In the genomic region with DNA sequence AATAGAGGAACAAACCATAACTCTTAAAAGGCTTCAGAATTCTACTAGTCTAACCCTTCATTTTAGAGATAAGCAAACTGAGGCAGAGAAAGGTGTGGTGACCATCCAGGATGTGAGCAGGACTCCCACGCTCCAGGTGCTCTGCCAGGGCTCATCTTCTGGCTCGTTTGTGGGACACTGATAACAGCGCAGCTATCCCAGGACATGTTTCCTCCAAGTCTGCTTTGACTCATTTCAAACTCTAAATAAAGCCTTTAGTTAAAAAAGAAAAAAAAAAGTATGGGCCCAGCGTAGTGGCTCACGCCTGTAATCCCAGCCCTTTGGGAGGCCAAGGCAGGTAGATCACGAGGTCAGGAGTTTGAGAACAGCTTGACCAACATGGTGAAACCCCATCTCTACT, we compare ENCODE assay signal across 1 cellular context.
TF ChIP-seq lines count a peak whose summit lies in the region.

No MANE protein-coding gene starts in this region.

TF ChIP-seq in K562, 482 proteins besides CTCF, POLR2A, EP300 and RAD21 (continued from another document):
- TF ChIP-seq HMBOX1 (IDR thresholded peaks at IDR 0.05) (0 out of 2 replicates have a peak, but pooled peaks have one; percentile 21), TAL1 (IDR thresholded peaks at IDR 0.05) (peak; percentile 50; the same call in 1 of the 2 replicates), MECOM (CRISPR knock-in tag; IDR thresholded peaks at IDR 0.05) (peak; percentile 85; the same call in 1 of the 2 replicates), POLR2AphosphoS5 (IDR thresholded peaks at IDR 0.05; ENCODE audit: control insufficient read depth, insufficient read depth, low read depth, low read length) (peak; percentile 28; the same call in 1 of the 2 replicates), FOSL1 (tag; conservative IDR thresholded peaks at IDR 0.05) (0 out of 2 replicates have a peak, but pooled peaks have one; percentile 26), CBFA2T3 (IDR thresholded peaks at IDR 0.05) (peak; percentile 80), ARID1B (IDR thresholded peaks at IDR 0.05) (peak; percentile 39; the same call in 1 of the 2 replicates), ZEB2 (IDR thresholded peaks at IDR 0.05) (peak; percentile 94), RBM25 (IDR thresholded peaks at IDR 0.05; ENCODE audit: low read depth, low read length, severe bottlenecking) (no peak), ZFP30 (CRISPR knock-in tag; IDR thresholded peaks at IDR 0.05; ENCODE audit: borderline replicate concordance) (no peak), ZNF696 (CRISPR knock-in tag; conservative IDR thresholded peaks at IDR 0.05) (no peak), TCF3 (CRISPR knock-in tag; IDR thresholded peaks at IDR 0.05) (peak; percentile 66), TEAD4 (IDR thresholded peaks at IDR 0.05; ENCODE audit: low read length) (peak; percentile 54), TEAD4 (CRISPR knock-in tag; IDR thresholded peaks at IDR 0.05; ENCODE audit: borderline replicate concordance) (no peak), RBM34 (IDR thresholded peaks at IDR 0.05; ENCODE audit: borderline replicate concordance, insufficient read depth, low read length) (no peak), DPF2 (IDR thresholded peaks at IDR 0.05) (peak; percentile 45; the same call in 1 of the 2 replicates), ZBTB40 (IDR thresholded peaks at IDR 0.05) (peak; percentile 88), ZBTB40 (CRISPR knock-in tag; IDR thresholded peaks at IDR 0.05) (no peak; the same call in 1 of the 2 replicates), MAFK (IDR thresholded peaks at IDR 0.05; ENCODE audit: low read length) (no peak), ZBTB26 (CRISPR knock-in tag; IDR thresholded peaks at IDR 0.05) (no peak), GATAD2B (IDR thresholded peaks at IDR 0.05; ENCODE audit: borderline replicate concordance) (no peak), CBFA2T2 (conservative IDR thresholded peaks at IDR 0.05) (peak; percentile 69), L3MBTL2 (IDR thresholded peaks at IDR 0.05) (no peak), EGR1 (conservative IDR thresholded peaks at IDR 0.05) (peak; percentile 52), EHMT2 (IDR thresholded peaks at IDR 0.05) (no peak), CTBP1 (IDR thresholded peaks at IDR 0.05; ENCODE audit: borderline replicate concordance) (peak; percentile 86; the same call in 1 of the 2 replicates), SOX6 (IDR thresholded peaks at IDR 0.05) (0 out of 2 replicates have a peak, but pooled peaks have one; percentile 26), ZNF444 (CRISPR knock-in tag; IDR thresholded peaks at IDR 0.05) (no peak), ZNF384 (IDR thresholded peaks at IDR 0.05; ENCODE audit: low read depth, low read length) (peak; percentile 55), RCOR1 (IDR thresholded peaks at IDR 0.05; ENCODE audit: borderline replicate concordance in 1 of 2, low read depth in 2 of 2, low read length in 2 of 2) (peak in 1 of 2 experiments; percentile 31; a peak in 1 of 4 replicates), CBX5 (IDR thresholded peaks at IDR 0.05; ENCODE audit: borderline replicate concordance, low read depth) (no peak), ZNF408 (CRISPR knock-in tag; IDR thresholded peaks at IDR 0.05; ENCODE audit: low read depth) (no peak), NCOR1 (IDR thresholded peaks at IDR 0.05) (0 out of 2 replicates have a peak, but pooled peaks have one; percentile 26), NFRKB (IDR thresholded peaks at IDR 0.05; ENCODE audit: low read depth) (no peak), ELF2 (CRISPR knock-in tag; IDR thresholded peaks at IDR 0.05) (no peak), ZNF780A (CRISPR knock-in tag; IDR thresholded peaks at IDR 0.05) (no peak)
- TF ChIP-seq, protein P1, sequence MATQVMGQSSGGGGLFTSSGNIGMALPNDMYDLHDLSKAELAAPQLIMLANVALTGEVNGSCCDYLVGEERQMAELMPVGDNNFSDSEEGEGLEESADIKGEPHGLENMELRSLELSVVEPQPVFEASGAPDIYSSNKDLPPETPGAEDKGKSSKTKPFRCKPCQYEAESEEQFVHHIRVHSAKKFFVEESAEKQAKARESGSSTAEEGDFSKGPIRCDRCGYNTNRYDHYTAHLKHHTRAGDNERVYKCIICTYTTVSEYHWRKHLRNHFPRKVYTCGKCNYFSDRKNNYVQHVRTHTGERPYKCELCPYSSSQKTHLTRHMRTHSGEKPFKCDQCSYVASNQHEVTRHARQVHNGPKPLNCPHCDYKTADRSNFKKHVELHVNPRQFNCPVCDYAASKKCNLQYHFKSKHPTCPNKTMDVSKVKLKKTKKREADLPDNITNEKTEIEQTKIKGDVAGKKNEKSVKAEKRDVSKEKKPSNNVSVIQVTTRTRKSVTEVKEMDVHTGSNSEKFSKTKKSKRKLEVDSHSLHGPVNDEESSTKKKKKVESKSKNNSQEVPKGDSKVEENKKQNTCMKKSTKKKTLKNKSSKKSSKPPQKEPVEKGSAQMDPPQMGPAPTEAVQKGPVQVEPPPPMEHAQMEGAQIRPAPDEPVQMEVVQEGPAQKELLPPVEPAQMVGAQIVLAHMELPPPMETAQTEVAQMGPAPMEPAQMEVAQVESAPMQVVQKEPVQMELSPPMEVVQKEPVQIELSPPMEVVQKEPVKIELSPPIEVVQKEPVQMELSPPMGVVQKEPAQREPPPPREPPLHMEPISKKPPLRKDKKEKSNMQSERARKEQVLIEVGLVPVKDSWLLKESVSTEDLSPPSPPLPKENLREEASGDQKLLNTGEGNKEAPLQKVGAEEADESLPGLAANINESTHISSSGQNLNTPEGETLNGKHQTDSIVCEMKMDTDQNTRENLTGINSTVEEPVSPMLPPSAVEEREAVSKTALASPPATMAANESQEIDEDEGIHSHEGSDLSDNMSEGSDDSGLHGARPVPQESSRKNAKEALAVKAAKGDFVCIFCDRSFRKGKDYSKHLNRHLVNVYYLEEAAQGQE (CRISPR knock-in tag; IDR thresholded peaks at IDR 0.05; ENCODE audit: low read depth), result no peak
- TF ChIP-seq, protein P2, sequence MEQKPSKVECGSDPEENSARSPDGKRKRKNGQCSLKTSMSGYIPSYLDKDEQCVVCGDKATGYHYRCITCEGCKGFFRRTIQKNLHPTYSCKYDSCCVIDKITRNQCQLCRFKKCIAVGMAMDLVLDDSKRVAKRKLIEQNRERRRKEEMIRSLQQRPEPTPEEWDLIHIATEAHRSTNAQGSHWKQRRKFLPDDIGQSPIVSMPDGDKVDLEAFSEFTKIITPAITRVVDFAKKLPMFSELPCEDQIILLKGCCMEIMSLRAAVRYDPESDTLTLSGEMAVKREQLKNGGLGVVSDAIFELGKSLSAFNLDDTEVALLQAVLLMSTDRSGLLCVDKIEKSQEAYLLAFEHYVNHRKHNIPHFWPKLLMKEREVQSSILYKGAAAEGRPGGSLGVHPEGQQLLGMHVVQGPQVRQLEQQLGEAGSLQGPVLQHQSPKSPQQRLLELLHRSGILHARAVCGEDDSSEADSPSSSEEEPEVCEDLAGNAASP (IDR thresholded peaks at IDR 0.05), result no peak
TF ChIP-seq in K562: peak in this region for 19.
